Comparison of ENCODE assay signal across 8 cellular contexts in genomic region chr11:44565746-44566558, GRCh38. TPM values are rescaled to one million over a fixed set of nuclear protein-coding genes. Genes with fewer than 3 reads are reported as not detected.
A peak's percentile ranks its signal among the peaks of the same experiment; 100 is the strongest.
DNase-seq lines count a peak whose midpoint lies in the region; ATAC-seq and TF ChIP-seq lines count a peak whose summit lies in the region.

No MANE protein-coding gene starts in this region.

- H3K27ac ChIP-seq in mesendoderm (ENCODE audit: low read depth, low read length), result no peak overlapping the region

- H3K79me2 ChIP-seq in mesendoderm (ENCODE audit: control insufficient read depth, insufficient read depth, low read length), result no peaks in the 10 kb centered on the region

- no peak overlapping the region for H2AK5ac ChIP-seq in mesendoderm (ENCODE audit: low read length)

- H3K4me3 ChIP-seq in AG09309 (ENCODE audit: control insufficient read depth, low read depth, low read length) (peak overlapping the region; percentile 58), astrocyte of the cerebellum (ENCODE audit: low read depth, low read length) (peak overlapping the region; percentile 47), mesendoderm (ENCODE audit: low read length) (peak overlapping the region; percentile 18)

- H2BK15ac ChIP-seq in mesendoderm (replicated peaks; ENCODE audit: low read depth), result no peak overlapping the region

- no CpG with 5 or more reads among the region's 29 CpGs for WGBS in mesendoderm (ENCODE audit: extremely low coverage, insufficient coverage, low lambda C conversion rate)

- DNase-seq in AG09309 (ENCODE audit: low read depth), result no peak
- no peak for DNase-seq in HFFc6
- no peak for DNase-seq in astrocyte of the cerebellum (ENCODE audit: low read depth)
- DNase-seq in mesendoderm, result peak; percentile 30
- no peak for DNase-seq in hepatic stellate cell (ENCODE audit: low spot score)
- DNase-seq in stimulated activated CD4-positive, alpha-beta T cell treated with anti-CD3 and anti-CD28 coated beads, Interleukin-12 subunit alpha, Interleukin-12 subunit beta, amount 100 ng/mL, for 4 hours, result no peak
- no peak for DNase-seq in RKO (ENCODE audit: low spot score)

- H4K5ac ChIP-seq in mesendoderm (ENCODE audit: low read length), result no peak overlapping the region

- ATAC-seq in GM21390 (IDR thresholded peaks at IDR 0.05; ENCODE audit: unreplicated experiment), result no peak

- no peak overlapping the region for H3K18ac ChIP-seq in mesendoderm (ENCODE audit: low read length)

- H3K23ac ChIP-seq in mesendoderm (ENCODE audit: low read length), result no peak overlapping the region

- H3K9ac ChIP-seq in mesendoderm (ENCODE audit: low read length), result peak overlapping the region; percentile 64

- no peak overlapping the region for H3K4ac ChIP-seq in mesendoderm (ENCODE audit: low read depth, low read length)

- H3K27me3 Mint-ChIP-seq in HFFc6 (ENCODE audit: insufficient read depth), result no peaks in the 10 kb centered on the region; the same call in 1 of the 2 replicates

- TF ChIP-seq CTCF in AG09309 (IDR thresholded peaks at IDR 0.05; ENCODE audit: control insufficient read depth, insufficient read depth, low read depth, low read length, missing control alignments), result no peak
- 0 out of 2 replicates have a peak, but pooled peaks have one; percentile 3 for TF ChIP-seq CTCF in HFFc6 (IDR thresholded peaks at IDR 0.05)
- no peak for TF ChIP-seq CTCF in astrocyte of the cerebellum (IDR thresholded peaks at IDR 0.05; ENCODE audit: low read depth, low read length, missing control alignments)

- no peaks in the 10 kb centered on the region for H3K9me3 Mint-ChIP-seq in HFFc6

- H3K79me1 ChIP-seq in mesendoderm (ENCODE audit: low read length), result no peaks in the 10 kb centered on the region

- H2BK120ac ChIP-seq in mesendoderm (ENCODE audit: low read depth, low read length), result no peak overlapping the region

- no peaks in the 10 kb centered on the region for H3K36me3 ChIP-seq in mesendoderm (ENCODE audit: control insufficient read depth, insufficient read depth, low read length)

- H3K4me1 ChIP-seq in mesendoderm (ENCODE audit: control insufficient read depth, low read depth, low read length), result peaks cover 3% of the 10 kb centered on the region

- H3K4me2 ChIP-seq in mesendoderm (ENCODE audit: low read length), result peak overlapping the region; percentile 95

- H2BK5ac ChIP-seq in mesendoderm (ENCODE audit: low read length), result no peak overlapping the region

- peak overlapping the region; percentile 76 for H3K4me3 Mint-ChIP-seq in HFFc6

- in situ Hi-C loops in astrocyte of the cerebellum (cut with HindIII; ENCODE audit: low sequenced_read_pairs), result no loop called here

- H4K8ac ChIP-seq in mesendoderm (ENCODE audit: low read depth, low read length), result no peak overlapping the region

- no peaks in the 10 kb centered on the region for H3K36me3 Mint-ChIP-seq in HFFc6 (ENCODE audit: low read depth)

- peaks cover 47% of the 10 kb centered on the region for H3K4me1 Mint-ChIP-seq in HFFc6 (ENCODE audit: low read depth)

- H3K27me3 ChIP-seq in mesendoderm (ENCODE audit: insufficient read depth, low read length, poor library complexity), result no peaks in the 10 kb centered on the region

- H3K56ac ChIP-seq in mesendoderm (ENCODE audit: low read length), result peak overlapping the region; percentile 76

- no peak overlapping the region for H3K27ac Mint-ChIP-seq in HFFc6

RNA-seq across cellular contexts. Expression of gene CD82, which starts 0.5 kb away (rescaled TPM):
- 10 to 100 TPM; 17.3 to 31.7 (median 20.7) TPM for total RNA-seq in HFFc6 (2021; fragmentation: NEBNext Ultra II Directional; extraction: Animal tissue kit (Norgen Biotek cat#: 25700))
- polyA plus RNA-seq in mesendoderm (2013, experiment 1 of 2), result 0.81 TPM
- polyA plus RNA-seq in mesendoderm (2013, experiment 2 of 2), result 0.91 TPM
